Comparison of ENCODE assay signal across 29 cellular contexts in the genomic region with DNA sequence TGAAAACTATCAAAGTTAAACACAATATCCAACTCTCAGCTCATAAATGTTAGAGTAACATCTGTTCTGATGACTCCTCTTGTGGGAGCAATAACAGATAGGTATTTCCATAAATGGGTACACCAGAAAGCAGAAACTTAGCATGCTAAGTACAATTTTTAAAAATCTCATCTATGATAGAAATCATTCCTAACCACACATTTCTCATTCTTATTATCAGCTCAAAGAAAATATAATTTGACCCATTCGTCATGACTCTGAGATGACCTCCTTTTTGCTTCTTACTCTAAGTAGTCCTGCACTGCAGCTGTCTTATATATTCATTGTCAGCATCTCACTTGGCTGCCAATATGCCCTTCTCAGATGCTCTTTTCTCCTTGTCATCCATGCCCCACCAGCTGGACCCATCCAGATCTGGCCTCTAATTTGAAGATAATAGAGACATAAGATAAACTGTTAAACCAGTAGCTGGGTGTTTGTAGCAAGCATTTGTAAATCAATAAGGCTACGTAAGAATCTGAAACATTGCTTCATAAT.
"Had no signal": no experiment of that assay in that cellular context is flagged by ENCODE, and none has a peak within 500 bp of the region (broad histone marks: within the 10 kb centered on the region; RNA-seq: fewer than 3 reads in every experiment).

No MANE protein-coding gene starts in this region.

- H3K4me3 ChIP-seq: neural progenitor cell, ovary, psoas muscle, right lobe of liver, sigmoid colon, skin epidermis, stomach, thoracic aorta, thyroid gland, tibial nerve, upper lobe of left lung, vagina had no signal

- H3K27ac Mint-ChIP-seq: naive thymus-derived CD8-positive, alpha-beta T cell; nephron; neural progenitor cell; progenitor cell of endocrine pancreas; stimulated activated effector memory CD8-positive, alpha-beta T cell treated with anti-CD3 and anti-CD28 coated beads, Interleukin-12 subunit alpha, Interleukin-12 subunit beta, amount 100 ng/mL, for 72 hours; stimulated activated naive B cell treated with anti-CD40 and anti-IgM and Interleukin-4, amounts not matched to agents 10 μg/mL and 1 μg/mL and 100 μg/mL, for 72 hours; stimulated activated naive CD8-positive, alpha-beta T cell treated with anti-CD3 and anti-CD28 coated beads, Interleukin-15, Interleukin-2, amounts not matched to agents 100 ng/mL and 50 ng/mL, for 24 hours had no signal

- H3K27me3 Mint-ChIP-seq: progenitor cell of endocrine pancreas had no signal

- H3K27ac ChIP-seq: neural progenitor cell, ovary, parathyroid adenoma, psoas muscle, right lobe of liver, sigmoid colon, skin epidermis, stomach, thoracic aorta, thyroid gland, tibial nerve, upper lobe of left lung, vagina had no signal

- DNase-seq: naive thymus-derived CD8-positive, alpha-beta T cell; occipital lobe; ovary; posterior cingulate gyrus; psoas muscle; right cardiac atrium; right lobe of liver; sigmoid colon; stimulated activated CD4-positive, alpha-beta T cell treated with anti-CD3 and anti-CD28 coated beads, Interleukin-15, amount 100 ng/mL, for 24 hours; stimulated activated CD4-positive, alpha-beta T cell treated with anti-CD3 and anti-CD28 coated beads, Interleukin-2, amount 100 ng/mL, for 24 hours; stimulated activated CD4-positive, alpha-beta T cell treated with anti-CD3 and anti-CD28 coated beads, Interleukin-2, amount 100 ng/mL, for 48 hours; stimulated activated CD4-positive, alpha-beta T cell treated with anti-CD3 and anti-CD28 coated beads, Interleukin-4, amount 100 ng/mL, for 24 hours; stimulated activated naive B cell treated with anti-CD40 and anti-IgM and Interleukin-4, amounts not matched to agents 10 μg/mL and 1 μg/mL and 100 μg/mL, for 72 hours; stimulated activated naive CD4-positive, alpha-beta T cell treated with Interleukin-2 at 50 U/mL for 16 hours; stomach; thyroid gland; trophoblast cell; upper lobe of left lung had no signal

- H3K36me3 ChIP-seq: neural progenitor cell, ovary, right lobe of liver, sigmoid colon, stomach, thoracic aorta, thyroid gland, tibial nerve, upper lobe of left lung, vagina had no signal

- H3K9me3 ChIP-seq: ovary, psoas muscle, right lobe of liver, sigmoid colon, stomach, thoracic aorta, thyroid gland, tibial nerve, upper lobe of left lung, vagina had no signal

- H3K4me1 Mint-ChIP-seq: naive thymus-derived CD8-positive, alpha-beta T cell; stimulated activated effector memory CD8-positive, alpha-beta T cell treated with anti-CD3 and anti-CD28 coated beads, Interleukin-12 subunit alpha, Interleukin-12 subunit beta, amount 100 ng/mL, for 72 hours; stimulated activated naive B cell treated with anti-CD40 and anti-IgM and Interleukin-4, amounts not matched to agents 10 μg/mL and 1 μg/mL and 100 μg/mL, for 72 hours had no signal

- H3K9me3 Mint-ChIP-seq: naive thymus-derived CD8-positive, alpha-beta T cell; nephron; neural progenitor cell; stimulated activated effector memory CD8-positive, alpha-beta T cell treated with anti-CD3 and anti-CD28 coated beads, Interleukin-12 subunit alpha, Interleukin-12 subunit beta, amount 100 ng/mL, for 72 hours; stimulated activated naive B cell treated with anti-CD40 and anti-IgM and Interleukin-4, amounts not matched to agents 10 μg/mL and 1 μg/mL and 100 μg/mL, for 72 hours; stimulated activated naive CD8-positive, alpha-beta T cell treated with anti-CD3 and anti-CD28 coated beads, Interleukin-15, Interleukin-2, amounts not matched to agents 100 ng/mL and 50 ng/mL, for 24 hours had no signal

- H3K36me3 Mint-ChIP-seq: naive thymus-derived CD8-positive, alpha-beta T cell; neural progenitor cell; stimulated activated effector memory CD8-positive, alpha-beta T cell treated with anti-CD3 and anti-CD28 coated beads, Interleukin-12 subunit alpha, Interleukin-12 subunit beta, amount 100 ng/mL, for 72 hours; stimulated activated naive B cell treated with anti-CD40 and anti-IgM and Interleukin-4, amounts not matched to agents 10 μg/mL and 1 μg/mL and 100 μg/mL, for 72 hours had no signal

- FAIRE-seq: urothelium cell line had no signal

- H3K27me3 ChIP-seq: neural progenitor cell, ovary, right lobe of liver, sigmoid colon, stomach, thyroid gland, tibial nerve, upper lobe of left lung, vagina had no signal

- H3K4me3 Mint-ChIP-seq: naive thymus-derived CD8-positive, alpha-beta T cell; nephron; neural progenitor cell; stimulated activated effector memory CD8-positive, alpha-beta T cell treated with anti-CD3 and anti-CD28 coated beads, Interleukin-12 subunit alpha, Interleukin-12 subunit beta, amount 100 ng/mL, for 72 hours; stimulated activated naive B cell treated with anti-CD40 and anti-IgM and Interleukin-4, amounts not matched to agents 10 μg/mL and 1 μg/mL and 100 μg/mL, for 72 hours; stimulated activated naive CD8-positive, alpha-beta T cell treated with anti-CD3 and anti-CD28 coated beads, Interleukin-15, Interleukin-2, amounts not matched to agents 100 ng/mL and 50 ng/mL, for 24 hours had no signal

- H3K4me1 ChIP-seq: parathyroid adenoma, psoas muscle, right lobe of liver, tibial nerve, vagina had no signal
